Comparison of ENCODE assay signal across 11 cellular contexts in genomic region chr17:17088511-17089205, GRCh38. TPM values are rescaled to one million over a fixed set of nuclear protein-coding genes. Genes with fewer than 3 reads are reported as not detected.
DNase-seq lines count a peak whose midpoint lies in the region; ATAC-seq and TF ChIP-seq lines count a peak whose summit lies in the region.
"Had no signal": no experiment of that assay in that cellular context is flagged by ENCODE, and none has a peak within 500 bp of the region (broad histone marks: within the 10 kb centered on the region; RNA-seq: fewer than 3 reads in every experiment).

No MANE protein-coding gene starts in this region.

- no peak overlapping the region for H3K4me2 ChIP-seq in PC-3 (ENCODE audit: low read length)

- peaks cover 19% of the 10 kb centered on the region for H3K4me1 Mint-ChIP-seq in activated naive CD8-positive, alpha-beta T cell treated with anti-CD3 and anti-CD28 coated beads, Interleukin-2, amount 10 ng/mL, durations not matched to agents 7 days and 5 days
- H3K4me1 Mint-ChIP-seq in activated naive CD8-positive, alpha-beta T cell treated with anti-CD3 and anti-CD28 coated beads for 36 hours: peaks cover 27% of the 10 kb centered on the region

- H3K4me3 ChIP-seq in PC-3 (ENCODE audit: low read length) (no peak overlapping the region), tibial artery (no peak overlapping the region)
- H3K4me3 ChIP-seq: breast epithelium had no signal

- H3K27ac Mint-ChIP-seq in activated naive CD8-positive, alpha-beta T cell treated with anti-CD3 and anti-CD28 coated beads, Interleukin-2, amount 10 ng/mL, durations not matched to agents 7 days and 5 days: peak overlapping the region; percentile 43
- no peak overlapping the region for H3K27ac Mint-ChIP-seq in activated naive CD8-positive, alpha-beta T cell treated with anti-CD3 and anti-CD28 coated beads for 36 hours

- TF ChIP-seq CTCF in PC-3 (conservative IDR thresholded peaks at IDR 0.05; ENCODE audit: low read depth, low read length): no peak
- TF ChIP-seq CTCF in tibial artery (IDR thresholded peaks at IDR 0.05): no peak

- intact Hi-C loops in PC-3 (cut with micrococcal nuclease): no loop called here
- intact Hi-C loops in tibial artery (cut with DNase I; ENCODE audit: low total_unique reads): no loop called here

- H3K4me3 Mint-ChIP-seq in activated naive CD8-positive, alpha-beta T cell treated with anti-CD3 and anti-CD28 coated beads, Interleukin-2, amount 10 ng/mL, durations not matched to agents 7 days and 5 days: no peak overlapping the region
- H3K4me3 Mint-ChIP-seq in activated naive CD8-positive, alpha-beta T cell treated with anti-CD3 and anti-CD28 coated beads for 36 hours: no peak overlapping the region
- H3K4me3 Mint-ChIP-seq: CD4-positive, alpha-beta T cell had no signal

- H3K36me3 Mint-ChIP-seq in activated naive CD8-positive, alpha-beta T cell treated with anti-CD3 and anti-CD28 coated beads, Interleukin-2, amount 10 ng/mL, durations not matched to agents 7 days and 5 days: peaks cover 11% of the 10 kb centered on the region
- peaks cover 9% of the 10 kb centered on the region for H3K36me3 Mint-ChIP-seq in activated naive CD8-positive, alpha-beta T cell treated with anti-CD3 and anti-CD28 coated beads for 36 hours

- H3K4me1 ChIP-seq in PC-3 (ENCODE audit: insufficient read depth, low read length): peaks cover 33% of the 10 kb centered on the region
- H3K4me1 ChIP-seq in tibial artery: peaks cover 0 to 98% (median 61%) of the 10 kb centered on the region in 4 donors
- H3K4me1 ChIP-seq: breast epithelium had no signal

- H3K9me3 Mint-ChIP-seq in activated naive CD8-positive, alpha-beta T cell treated with anti-CD3 and anti-CD28 coated beads, Interleukin-2, amount 10 ng/mL, durations not matched to agents 7 days and 5 days: no peaks in the 10 kb centered on the region
- no peaks in the 10 kb centered on the region for H3K9me3 Mint-ChIP-seq in activated naive CD8-positive, alpha-beta T cell treated with anti-CD3 and anti-CD28 coated beads for 36 hours
- H3K9me3 Mint-ChIP-seq: CD4-positive, alpha-beta T cell had no signal

- peaks cover 100% of the 10 kb centered on the region for H3K79me2 ChIP-seq in PC-3 (ENCODE audit: low read length)

- H3K36me3 ChIP-seq in PC-3 (ENCODE audit: low read depth, low read length) (peaks cover 97% of the 10 kb centered on the region), tibial artery (peaks cover 0 to 20% (median 5%) of the 10 kb centered on the region in 3 donors)
- H3K36me3 ChIP-seq: breast epithelium had no signal

- TF ChIP-seq POLR2A in erythroblast (IDR thresholded peaks at IDR 0.05; ENCODE audit: low read length): peak; percentile 31

- H3K9ac ChIP-seq in PC-3 (ENCODE audit: low read length): no peak overlapping the region

- H4K20me1 ChIP-seq in PC-3 (ENCODE audit: low read length): peaks cover 97% of the 10 kb centered on the region

- POLR2A ChIA-PET in activated naive CD8-positive, alpha-beta T cell treated with anti-CD3 and anti-CD28 coated beads, Interleukin-2, amount 10 ng/mL, durations not matched to agents 7 days and 5 days (lab: Charles Lee): no interaction called here
- POLR2A ChIA-PET in PC-3 (lab: Charles Lee; ENCODE audit: unreplicated experiment): no interaction called here

- H3K9me2 ChIP-seq in PC-3 (replicated peaks; ENCODE audit: low read length): no peaks in the 10 kb centered on the region

- no TSS peak for BruUV-seq in PC-3 (replicated peaks; lab: Mats Ljungman, UMichigan)

- H3K27me3 ChIP-seq in PC-3 (ENCODE audit: low read length) (no peaks in the 10 kb centered on the region), tibial artery (no peaks in the 10 kb centered on the region)
- H3K27me3 ChIP-seq: breast epithelium had no signal

- H2AFZ ChIP-seq in PC-3 (ENCODE audit: low read length): no peak overlapping the region

- H3K27ac ChIP-seq in PC-3 (ENCODE audit: low read length) (no peak overlapping the region), tibial artery (peak overlapping the region; percentile 8 to 46)

- ATAC-seq in activated naive CD8-positive, alpha-beta T cell treated with anti-CD3 and anti-CD28 coated beads, Interleukin-2, amount 10 ng/mL, durations not matched to agents 7 days and 5 days (ENCODE audit: low read depth): peak; percentile 38
- ATAC-seq in PC-3: 0 out of 2 replicates have a peak, but pooled peaks have one; percentile 23
- no peak for ATAC-seq in GM18909 (IDR thresholded peaks at IDR 0.05; ENCODE audit: poor library complexity, unreplicated experiment)

- H3F3A ChIP-seq in PC-3 (ENCODE audit: low read length, unreplicated experiment): peaks cover 26% of the 10 kb centered on the region

- CTCF ChIA-PET in PC-3 (lab: Charles Lee): no interaction called here

- no peaks in the 10 kb centered on the region for H3K27me3 Mint-ChIP-seq in activated naive CD8-positive, alpha-beta T cell treated with anti-CD3 and anti-CD28 coated beads, Interleukin-2, amount 10 ng/mL, durations not matched to agents 7 days and 5 days
- no peaks in the 10 kb centered on the region for H3K27me3 Mint-ChIP-seq in activated naive CD8-positive, alpha-beta T cell treated with anti-CD3 and anti-CD28 coated beads for 36 hours
- H3K27me3 Mint-ChIP-seq: CD4-positive, alpha-beta T cell had no signal

- peak; percentile 24 for DNase-seq in activated naive CD8-positive, alpha-beta T cell treated with anti-CD3 and anti-CD28 coated beads, Interleukin-2, amount 10 ng/mL, durations not matched to agents 7 days and 5 days
- DNase-seq in activated naive CD8-positive, alpha-beta T cell treated with anti-CD3 and anti-CD28 coated beads for 36 hours: no peak
- DNase-seq in PC-3: no peak
- no peak for DNase-seq in erythroblast (lab: John Stamatoyannopoulos, UW)
- DNase-seq in tibial artery: peak in 1 of 2 donors; percentile 50
- DNase-seq in HCEC 1CT: no peak
- DNase-seq in NCI-H748 (lab: John Stamatoyannopoulos, UW; ENCODE audit: unreplicated experiment): no peak
- DNase-seq: activated CD8-positive, alpha-beta memory T cell treated with anti-CD3 and anti-CD28 coated beads, Interleukin-2, amount 50 U/mL, for 48 hours; CD4-positive, alpha-beta T cell had no signal

- H3K9me3 ChIP-seq in PC-3 (ENCODE audit: low read length) (no peaks in the 10 kb centered on the region), tibial artery (no peaks in the 10 kb centered on the region)
- H3K9me3 ChIP-seq: breast epithelium had no signal

RNA-seq across cellular contexts. Expression of gene MPRIP, which starts 46.4 kb away (rescaled TPM):
- 100 to 1,000 TPM; 210 to 239 TPM for total RNA-seq in activated naive CD8-positive, alpha-beta T cell treated with anti-CD3 and anti-CD28 coated beads, Interleukin-2, amount 10 ng/mL, durations not matched to agents 7 days and 5 days
- 100 to 1,000 TPM; 130 to 143 TPM for total RNA-seq in activated naive CD8-positive, alpha-beta T cell treated with anti-CD3 and anti-CD28 coated beads for 36 hours
- total RNA-seq in PC-3 (2014; rRNA removed): 1,274 and 1,459 TPM in 2 replicates
